27 cellular contexts compared by ENCODE assay signal in genomic region chr15:89975482-89976291, GRCh38. TPM values are rescaled to one million over a fixed set of nuclear protein-coding genes. Genes with fewer than 3 reads are reported as not detected.
DNase-seq lines count a peak whose midpoint lies in the region; ATAC-seq, FAIRE-seq and TF ChIP-seq lines count a peak whose summit lies in the region.
"Had no signal": no experiment of that assay in that cellular context is flagged by ENCODE, and none has a peak within 500 bp of the region (broad histone marks: within the 10 kb centered on the region; RNA-seq: fewer than 3 reads in every experiment).

No MANE protein-coding gene starts in this region.

- no peak overlapping the region for H3K4me3 Mint-ChIP-seq in H9
- H3K4me3 Mint-ChIP-seq: activated CD4-positive, alpha-beta T cell treated with anti-CD3 and anti-CD28 coated beads, Interleukin-2, amount 10 ng/mL, durations not matched to agents 24 days and 14 days; stimulated activated naive CD8-positive, alpha-beta T cell treated with anti-CD3 and anti-CD28 coated beads, Interleukin-15, Interleukin-2, amounts not matched to agents 100 ng/mL and 50 ng/mL, for 24 hours; T-helper 17 cell had no signal

- TF ChIP-seq EP300 in sigmoid colon (IDR thresholded peaks at IDR 0.05): no peak

- no peaks in the 10 kb centered on the region; a peak in 2 of 4 replicates for H3K4me1 Mint-ChIP-seq in H9
- H3K4me1 Mint-ChIP-seq: activated CD4-positive, alpha-beta T cell treated with anti-CD3 and anti-CD28 coated beads, Interleukin-2, amount 10 ng/mL, durations not matched to agents 24 days and 14 days had no signal

- no peak overlapping the region for H3K23ac ChIP-seq in H9 (ENCODE audit: insufficient read length, low read depth, low read length)

- peaks cover 12 to 17% of the 10 kb centered on the region in 2 experiments for H3K9me3 Mint-ChIP-seq in H9
- H3K9me3 Mint-ChIP-seq: activated CD4-positive, alpha-beta T cell treated with anti-CD3 and anti-CD28 coated beads, Interleukin-2, amount 10 ng/mL, durations not matched to agents 24 days and 14 days; stimulated activated naive CD8-positive, alpha-beta T cell treated with anti-CD3 and anti-CD28 coated beads, Interleukin-15, Interleukin-2, amounts not matched to agents 100 ng/mL and 50 ng/mL, for 24 hours had no signal

- WGBS in H9 (ENCODE audit: extremely low coverage, insufficient read length, low lambda C conversion rate): no CpG with 5 or more reads among the region's 8 CpGs
- WGBS in sigmoid colon, 2 donors: 88 to 94% methylated on average over 8 of the region's 8 CpGs

- H3K9ac ChIP-seq in H9 (ENCODE audit: extremely low read depth, insufficient read length, low read length): no peak overlapping the region

- H3K18ac ChIP-seq in H9 (ENCODE audit: insufficient read length, low read depth, low read length): no peak overlapping the region

- no TSS peak for BruUV-seq in OCI-LY7 (replicated peaks; lab: Mats Ljungman, UMichigan)

- ATAC-seq in GM21786 (IDR thresholded peaks at IDR 0.05; ENCODE audit: unreplicated experiment) (no peak), GM18909 (IDR thresholded peaks at IDR 0.05; ENCODE audit: poor library complexity, unreplicated experiment) (no peak)
- ATAC-seq: psoas muscle, T-helper 17 cell had no signal

- H3K9me3 ChIP-seq in H9 (ENCODE audit: control insufficient read depth, low read depth, low read length) (no peaks in the 10 kb centered on the region), OCI-LY7 (ENCODE audit: low read length) (no peaks in the 10 kb centered on the region), sigmoid colon (no peaks in the 10 kb centered on the region)
- H3K9me3 ChIP-seq: esophagus muscularis mucosa, psoas muscle, tibial nerve had no signal

- no peak overlapping the region for H2AK5ac ChIP-seq in H9 (ENCODE audit: insufficient read length, low read length)

- H3K23me2 ChIP-seq in H9 (ENCODE audit: insufficient read length, low read depth, low read length, poor library complexity, severe bottlenecking): no peaks in the 10 kb centered on the region

- DNase-seq in H9 (no peak), OCI-LY7 (ENCODE audit: low spot score) (no peak), sigmoid colon (peak; percentile 39), D721Med (ENCODE audit: insufficient read length, low spot score) (no peak)
- no peak for DNase-seq in activated CD4-positive, alpha-beta T cell treated with anti-CD3 and anti-CD28 coated beads, Interleukin-2, amount 50 U/mL, for 48 hours
- DNase-seq: activated CD4-positive, alpha-beta T cell treated with anti-CD3 and anti-CD28 coated beads, Interleukin-2, amount 10 ng/mL, durations not matched to agents 24 days and 14 days; activated CD8-positive, alpha-beta memory T cell treated with anti-CD3 and anti-CD28 coated beads, Interleukin-2, amount 50 U/mL, for 48 hours; amniotic stem cell; DND-41; effector CD8-positive, alpha-beta T cell; HCEC 1CT; midbrain; NCI-H1417 treated with DMSO at 0.1 percent for 48 hours; NCI-H2171; NCI-H526 treated with DMSO at 0.1 percent for 48 hours; psoas muscle; SIG-M5; stimulated activated CD4-positive, alpha-beta T cell treated with anti-CD3 and anti-CD28 coated beads, Interleukin-4, amount 100 ng/mL, for 1 hour; T-helper 17 cell had no signal

- H3K36me3 Mint-ChIP-seq in H9 (ENCODE audit: insufficient read depth in 1 of 3, low read depth in 3 of 3): peaks cover 2 to 11% (median 2%) of the 10 kb centered on the region in 3 experiments; a peak in 4 of 7 replicates

- no peaks in the 10 kb centered on the region for H3K79me1 ChIP-seq in H9 (ENCODE audit: insufficient read depth, low read depth, low read length, poor library complexity, severe bottlenecking)

- TF ChIP-seq CTCF in H9 (conservative IDR thresholded peaks at IDR 0.05): no peak
- TF ChIP-seq CTCF in OCI-LY7 (conservative IDR thresholded peaks at IDR 0.05; ENCODE audit: low read length): no peak
- TF ChIP-seq CTCF in sigmoid colon (IDR thresholded peaks at IDR 0.05): no peak
- no peak for TF ChIP-seq CTCF in D721Med (IDR thresholded peaks at IDR 0.05; ENCODE audit: insufficient read depth, missing control alignments)

- no peak overlapping the region for H2BK12ac ChIP-seq in H9 (ENCODE audit: insufficient read length, low read depth, low read length)

- H3K4me3 ChIP-seq in OCI-LY7 (ENCODE audit: low read depth, low read length, poor library complexity, severe bottlenecking): no peak overlapping the region
- no peak overlapping the region for H3K4me3 ChIP-seq in sigmoid colon
- H3K4me3 ChIP-seq: esophagus muscularis mucosa, psoas muscle, smooth muscle cell, tibial nerve had no signal

- no peak overlapping the region for H2BK5ac ChIP-seq in H9 (ENCODE audit: insufficient read length, low read length)

- H3K27ac Mint-ChIP-seq in H9: no peak overlapping the region; a peak in 1 of 7 replicates
- H3K27ac Mint-ChIP-seq: activated CD4-positive, alpha-beta T cell treated with anti-CD3 and anti-CD28 coated beads, Interleukin-2, amount 10 ng/mL, durations not matched to agents 24 days and 14 days; stimulated activated naive CD8-positive, alpha-beta T cell treated with anti-CD3 and anti-CD28 coated beads, Interleukin-15, Interleukin-2, amounts not matched to agents 100 ng/mL and 50 ng/mL, for 24 hours; T-helper 17 cell had no signal

- no peak overlapping the region for H4K8ac ChIP-seq in H9 (replicated peaks; ENCODE audit: insufficient read length, low read depth, low read length)

- no peak overlapping the region for H3K4ac ChIP-seq in H9 (ENCODE audit: low read depth, low read length)

- POLR2A ChIA-PET in OCI-LY7 (lab: Charles Lee): interaction anchor here (1.2 to 1.5 kb wide), 2 partner anchors 22 to 95 kb away, joined by 3 to 5 read pairs; no protein-coding TSS in a partner anchor

- peaks cover 10% of the 10 kb centered on the region; the same call in 1 of the 2 replicates for H3K27me3 ChIP-seq in H9 (ENCODE audit: insufficient read depth, low read length)
- H3K27me3 ChIP-seq in layer of hippocampus (ENCODE audit: control insufficient read depth, insufficient read depth, low read length): no peaks in the 10 kb centered on the region
- no peaks in the 10 kb centered on the region for H3K27me3 ChIP-seq in sigmoid colon
- H3K27me3 ChIP-seq: esophagus muscularis mucosa, tibial nerve had no signal

- no peaks in the 10 kb centered on the region; the same call in 1 of the 2 replicates for H3K4me1 ChIP-seq in H9 (ENCODE audit: insufficient read depth, low read length)
- H3K4me1 ChIP-seq in OCI-LY7 (ENCODE audit: insufficient read depth, low read length, poor library complexity, severe bottlenecking): peaks cover 16% of the 10 kb centered on the region
- H3K4me1 ChIP-seq in sigmoid colon: peaks cover 0 to 9% (median 0%) of the 10 kb centered on the region in 4 donors

- H4K5ac ChIP-seq in H9 (ENCODE audit: insufficient read length, low read depth, low read length): no peak overlapping the region

- intact Hi-C loops in OCI-LY7 (cut with micrococcal nuclease; ENCODE audit: unreplicated experiment): no loop called here
- intact Hi-C loops in sigmoid colon (cut with DNase I): no loop called here

- H3K79me2 ChIP-seq in H9 (ENCODE audit: insufficient read depth, low read length) (no peaks in the 10 kb centered on the region), OCI-LY7 (ENCODE audit: insufficient read depth, low read depth, low read length) (no peaks in the 10 kb centered on the region)

- no peak overlapping the region for H3T11ph ChIP-seq in H9 (ENCODE audit: low read length)

- no peaks in the 10 kb centered on the region for H4K20me1 ChIP-seq in H9 (ENCODE audit: control insufficient read depth, insufficient read depth, insufficient read length)
- no peaks in the 10 kb centered on the region for H4K20me1 ChIP-seq in OCI-LY7 (ENCODE audit: insufficient read depth, low read length)

- H3K27ac ChIP-seq in H9 (ENCODE audit: insufficient read length, low read depth, low read length): no peak overlapping the region
- no peak overlapping the region for H3K27ac ChIP-seq in OCI-LY7 (ENCODE audit: low read depth, low read length, poor library complexity, severe bottlenecking)
- H3K27ac ChIP-seq in layer of hippocampus (ENCODE audit: low read depth, low read length): peak overlapping the region; percentile 47
- no peak overlapping the region for H3K27ac ChIP-seq in sigmoid colon
- H3K27ac ChIP-seq: psoas muscle had no signal

- peaks cover 38% of the 10 kb centered on the region for H3K27me3 Mint-ChIP-seq in H9 (ENCODE audit: low read depth)
- H3K27me3 Mint-ChIP-seq: stimulated activated naive CD8-positive, alpha-beta T cell treated with anti-CD3 and anti-CD28 coated beads, Interleukin-15, Interleukin-2, amounts not matched to agents 100 ng/mL and 50 ng/mL, for 24 hours; T-helper 17 cell had no signal

- H2BK20ac ChIP-seq in H9 (ENCODE audit: low read depth, low read length, poor library complexity, severe bottlenecking): no peak overlapping the region

- no peaks in the 10 kb centered on the region for H3K9me2 ChIP-seq in OCI-LY7 (ENCODE audit: insufficient read depth, low read length)

- H3K4me2 ChIP-seq in H9 (ENCODE audit: insufficient read depth, insufficient read length, low read length) (no peak overlapping the region), OCI-LY7 (ENCODE audit: low read length) (no peak overlapping the region)
- H3K4me2 ChIP-seq: smooth muscle cell had no signal

- no peak overlapping the region for H3K56ac ChIP-seq in H9 (ENCODE audit: insufficient read length, low read depth, low read length)

- no peak overlapping the region for H2BK120ac ChIP-seq in H9 (ENCODE audit: low read depth, low read length, poor library complexity, severe bottlenecking)

- no peak overlapping the region for H2BK15ac ChIP-seq in H9 (ENCODE audit: low read depth, low read length)

- CTCF ChIA-PET in OCI-LY7 (lab: Charles Lee; ENCODE audit: unreplicated experiment): interaction anchor here (1.0 to 1.4 kb wide), 2 partner anchors 11 to 109 kb away, joined by 3 to 4 read pairs; no protein-coding TSS in a partner anchor

- H2AFZ ChIP-seq in H9 (ENCODE audit: low read length) (no peak overlapping the region), OCI-LY7 (ENCODE audit: low read length) (peak overlapping the region; percentile 34; the same call in 1 of the 2 replicates)

- H3K36me3 ChIP-seq in OCI-LY7 (ENCODE audit: insufficient read depth, low read length): no peaks in the 10 kb centered on the region
- no peaks in the 10 kb centered on the region for H3K36me3 ChIP-seq in sigmoid colon
- H3K36me3 ChIP-seq: esophagus muscularis mucosa, tibial nerve had no signal

- TF ChIP-seq POLR2A in sigmoid colon (IDR thresholded peaks at IDR 0.05): no peak

- FAIRE-seq in D721Med (lab: Jason Lieb, UNC): no peak
- FAIRE-seq: HTR-8/SVneo had no signal

- H4K91ac ChIP-seq in H9 (ENCODE audit: insufficient read length, low read depth, low read length): peak overlapping the region; percentile 13

- no peak overlapping the region for H3K14ac ChIP-seq in H9 (ENCODE audit: insufficient read depth, low read length)

RNA-seq across cellular contexts. Expression of gene ZNF710, which starts 25.4 kb away (rescaled TPM):
- total RNA-seq in H9 (2021): 40.7 and 42.8 TPM in 2 replicates
- 8.6 and 13.8 TPM in 2 replicates for total RNA-seq in OCI-LY7 (2014; rRNA removed; shearing (Covaris generic))
- 19.0 and 21.9 TPM in 2 replicates for total RNA-seq in OCI-LY7 (2022)
- total RNA-seq in sigmoid colon: 10 to 100 TPM in 1 of 4 donors, 1 to 10 TPM in 3; 5.3 to 10.0 (median 7.5) TPM
- polyA plus RNA-seq in sigmoid colon: 10 to 100 TPM; 13.8 to 28.2 (median 24.1) TPM
